ENCODE assay signal across 7 cellular contexts in the genomic region with DNA sequence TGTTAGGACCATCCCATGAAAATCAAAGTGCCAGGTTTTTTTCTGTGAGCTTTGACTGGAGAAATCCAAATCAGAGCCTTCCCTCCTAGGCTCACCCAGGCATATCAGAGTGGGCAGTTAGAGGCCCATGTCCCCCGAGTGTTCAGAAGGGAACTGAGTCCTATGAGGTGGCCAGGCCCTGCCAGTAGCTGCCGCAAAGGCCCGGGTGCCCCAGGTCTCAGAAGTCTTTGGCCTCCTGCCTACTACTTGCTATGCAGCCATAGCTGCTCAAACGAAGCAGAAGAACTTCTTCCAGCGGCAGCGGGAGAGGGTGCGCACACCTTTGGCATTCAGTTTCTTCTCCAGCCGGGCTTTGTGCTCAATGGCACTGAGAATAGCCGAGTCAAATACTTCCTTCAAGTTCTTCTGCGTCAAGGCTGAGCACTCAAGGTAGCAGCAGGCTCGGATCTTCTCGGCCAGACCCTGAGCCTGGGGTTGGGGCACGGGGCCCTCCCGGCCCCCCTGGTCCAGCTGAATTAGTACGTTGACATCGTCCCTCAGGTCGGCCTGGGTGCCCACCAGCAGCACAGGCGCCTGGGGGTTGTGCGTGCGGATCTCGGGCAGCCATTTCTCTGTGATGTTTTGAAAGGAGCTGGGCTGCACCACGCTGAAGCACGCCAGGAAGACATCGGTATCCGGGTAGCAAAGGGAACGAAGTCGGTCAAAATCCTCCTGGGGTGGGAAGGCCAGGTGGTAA. TPM values are rescaled to one million over a fixed set of nuclear protein-coding genes. Genes with fewer than 3 reads are reported as not detected.
DNase-seq lines count a peak whose midpoint lies in the region; ATAC-seq and TF ChIP-seq lines count a peak whose summit lies in the region.
"Had no signal": no experiment of that assay in that cellular context is flagged by ENCODE, and none has a peak within 500 bp of the region (broad histone marks: within the 10 kb centered on the region; RNA-seq: fewer than 3 reads in every experiment).

No MANE protein-coding gene starts in this region.

- peak overlapping the region in 13 of 59 donors; percentile 2 to 78 (median 33) for H3K27ac ChIP-seq in dorsolateral prefrontal cortex
- peak overlapping the region in 1 of 5 donors; percentile 42 for H3K27ac ChIP-seq in stomach

- H3K4me3 ChIP-seq in dorsolateral prefrontal cortex (peak overlapping the region; percentile 42 to 79 (median 65)), stomach (peak overlapping the region in 2 of 4 donors; percentile 56 to 76)

- peaks cover 26% of the 10 kb centered on the region for H3K4me1 Mint-ChIP-seq in activated CD4-positive, alpha-beta T cell treated with anti-CD3 and anti-CD28 coated beads, Interleukin-2, amount 10 ng/mL, durations not matched to agents 24 days and 14 days
- peaks cover 22% of the 10 kb centered on the region for H3K4me1 Mint-ChIP-seq in stimulated activated effector memory CD8-positive, alpha-beta T cell treated with anti-CD3 and anti-CD28 coated beads, Interleukin-12 subunit alpha, Interleukin-12 subunit beta, amount 100 ng/mL, for 72 hours

- intact Hi-C loops in activated CD4-positive, alpha-beta T cell treated with anti-CD3 and anti-CD28 coated beads, Interleukin-2, amount 10 ng/mL, durations not matched to agents 24 days and 14 days (cut with micrococcal nuclease) = no loop called here
- intact Hi-C loops in dorsolateral prefrontal cortex (cut with DNase I) (no loop called here), stomach (cut with DNase I; ENCODE audit: low total_unique reads) (no loop called here)

- peak overlapping the region; percentile 89 for H3K4me3 Mint-ChIP-seq in activated CD4-positive, alpha-beta T cell treated with anti-CD3 and anti-CD28 coated beads, Interleukin-2, amount 10 ng/mL, durations not matched to agents 24 days and 14 days
- peak overlapping the region; percentile 67 for H3K4me3 Mint-ChIP-seq in stimulated activated effector memory CD8-positive, alpha-beta T cell treated with anti-CD3 and anti-CD28 coated beads, Interleukin-12 subunit alpha, Interleukin-12 subunit beta, amount 100 ng/mL, for 72 hours

- H3K36me3 Mint-ChIP-seq in activated CD4-positive, alpha-beta T cell treated with anti-CD3 and anti-CD28 coated beads, Interleukin-2, amount 10 ng/mL, durations not matched to agents 24 days and 14 days (ENCODE audit: low read depth) = no peaks in the 10 kb centered on the region
- no peaks in the 10 kb centered on the region for H3K36me3 Mint-ChIP-seq in stimulated activated effector memory CD8-positive, alpha-beta T cell treated with anti-CD3 and anti-CD28 coated beads, Interleukin-12 subunit alpha, Interleukin-12 subunit beta, amount 100 ng/mL, for 72 hours

- H3K9me3 Mint-ChIP-seq in activated CD4-positive, alpha-beta T cell treated with anti-CD3 and anti-CD28 coated beads, Interleukin-2, amount 10 ng/mL, durations not matched to agents 24 days and 14 days = no peaks in the 10 kb centered on the region
- H3K9me3 Mint-ChIP-seq in stimulated activated effector memory CD8-positive, alpha-beta T cell treated with anti-CD3 and anti-CD28 coated beads, Interleukin-12 subunit alpha, Interleukin-12 subunit beta, amount 100 ng/mL, for 72 hours = no peaks in the 10 kb centered on the region

- H3K27ac Mint-ChIP-seq in activated CD4-positive, alpha-beta T cell treated with anti-CD3 and anti-CD28 coated beads, Interleukin-2, amount 10 ng/mL, durations not matched to agents 24 days and 14 days = no peak overlapping the region
- H3K27ac Mint-ChIP-seq in stimulated activated effector memory CD8-positive, alpha-beta T cell treated with anti-CD3 and anti-CD28 coated beads, Interleukin-12 subunit alpha, Interleukin-12 subunit beta, amount 100 ng/mL, for 72 hours = no peak overlapping the region

- no peak for DNase-seq in activated CD4-positive, alpha-beta T cell treated with anti-CD3 and anti-CD28 coated beads, Interleukin-2, amount 10 ng/mL, durations not matched to agents 24 days and 14 days
- no peak for DNase-seq in activated CD4-positive, alpha-beta T cell treated with anti-CD3 and anti-CD28 coated beads for 1 hour
- DNase-seq in dorsolateral prefrontal cortex (no peak), stomach (no peak)
- DNase-seq in stimulated activated effector memory CD8-positive, alpha-beta T cell treated with anti-CD3 and anti-CD28 coated beads, Interleukin-12 subunit alpha, Interleukin-12 subunit beta, amount 100 ng/mL, for 72 hours (ENCODE audit: low spot score in 2 of 2) = no peak

- no peaks in the 10 kb centered on the region for H3K9me3 ChIP-seq in stomach

- no peak for TF ChIP-seq EP300 in stomach (IDR thresholded peaks at IDR 0.05)

- ATAC-seq in stimulated activated effector memory CD8-positive, alpha-beta T cell treated with anti-CD3 and anti-CD28 coated beads, Interleukin-12 subunit alpha, Interleukin-12 subunit beta, amount 100 ng/mL, for 72 hours = no peak
- no peak for ATAC-seq in HG03139 (IDR thresholded peaks at IDR 0.05; ENCODE audit: unreplicated experiment)

- TF ChIP-seq POLR2A in stomach (IDR thresholded peaks at IDR 0.05) = no peak

- H3K27me3 ChIP-seq in dorsolateral prefrontal cortex (peaks cover 0 to 3% (median 0%) of the 10 kb centered on the region in 45 donors), stomach (peaks cover 0 to 24% (median 0%) of the 10 kb centered on the region in 3 donors)

- WGBS in stomach, 5 donors = 72 to 77% (median 74%) methylated on average over 27 of the region's 27 CpGs

- TF ChIP-seq CTCF in dorsolateral prefrontal cortex (IDR thresholded peaks at IDR 0.05 in 54 of 56, conservative IDR thresholded peaks at IDR 0.05 in 2 of 56; ENCODE audit: low read depth in 1 of 56, partially characterized antibody in 56 of 56) (no peak), stomach (IDR thresholded peaks at IDR 0.05) (no peak)

- H3K36me3 ChIP-seq in stomach = no peaks in the 10 kb centered on the region

- peaks cover 18% of the 10 kb centered on the region for H3K27me3 Mint-ChIP-seq in activated CD4-positive, alpha-beta T cell treated with anti-CD3 and anti-CD28 coated beads, Interleukin-2, amount 10 ng/mL, durations not matched to agents 24 days and 14 days

- peaks cover 22 to 37% (median 29%) of the 10 kb centered on the region in 4 donors for H3K4me1 ChIP-seq in stomach

RNA-seq across cellular contexts. Expression of gene RHOV, which starts 1.1 kb away (rescaled TPM):
- total RNA-seq in activated CD4-positive, alpha-beta T cell treated with anti-CD3 and anti-CD28 coated beads, Interleukin-2, amount 10 ng/mL, durations not matched to agents 24 days and 14 days = 1.0 and 1.5 TPM in 2 replicates
- total RNA-seq in dorsolateral prefrontal cortex (1 to 10 TPM in 113 of 120 experiments, under 1 TPM in 7; 0.46 to 6.2 (median 2.5) TPM), stomach (1 to 10 TPM in 4 of 5 donors, not detected in 1; 1.3 to 3.2 (median 1.7) TPM)
- polyA plus RNA-seq in stomach = 10 to 100 TPM in 1 of 3 donors, 1 to 10 TPM in 2; 1.2 to 87.8 (median 1.4) TPM
- total RNA-seq: LHCN-M2 had no signal

RNA-seq across cellular contexts. Expression of gene VPS18, which starts 21.3 kb away (rescaled TPM):
- 11.2 and 11.3 TPM in 2 replicates for total RNA-seq in activated CD4-positive, alpha-beta T cell treated with anti-CD3 and anti-CD28 coated beads, Interleukin-2, amount 10 ng/mL, durations not matched to agents 24 days and 14 days
- 10 to 100 TPM; 19.3 to 39.4 (median 29.9) TPM for total RNA-seq in dorsolateral prefrontal cortex
- 10 to 100 TPM in 4 of 5 donors, 1 to 10 TPM in 1; 1.8 to 24.2 (median 20.3) TPM for total RNA-seq in stomach
- 10 to 100 TPM in 1 of 3 donors, 1 to 10 TPM in 2; 5.7 to 10.8 (median 6.1) TPM for polyA plus RNA-seq in stomach

RNA-seq across cellular contexts. Expression of gene SPINT1, which starts 29.1 kb away (rescaled TPM):
- 11.3 and 12.9 TPM in 2 replicates for total RNA-seq in activated CD4-positive, alpha-beta T cell treated with anti-CD3 and anti-CD28 coated beads, Interleukin-2, amount 10 ng/mL, durations not matched to agents 24 days and 14 days
- total RNA-seq in dorsolateral prefrontal cortex (1 to 10 TPM in 95 of 120 experiments, under 1 TPM in 23, not detected in 2; 0.39 to 5.4 (median 1.6) TPM), stomach (100 to 1,000 TPM in 4 of 5 donors, 10 to 100 TPM in 1; 58.6 to 394 (median 178) TPM)
- polyA plus RNA-seq in stomach = 10 to 100 TPM; 16.8 to 76.8 (median 52.3) TPM
- total RNA-seq: LHCN-M2 had no signal

RNA-seq across cellular contexts. Expression of gene PPP1R14D, which starts 44.5 kb away (rescaled TPM):
- not detected in 2 replicates for total RNA-seq in activated CD4-positive, alpha-beta T cell treated with anti-CD3 and anti-CD28 coated beads, Interleukin-2, amount 10 ng/mL, durations not matched to agents 24 days and 14 days
- total RNA-seq in dorsolateral prefrontal cortex = not detected
- 10 to 100 TPM in 1 of 5 donors, 1 to 10 TPM in 1, not detected in 3; 2.2 to 20.0 TPM for total RNA-seq in stomach
- polyA plus RNA-seq in stomach = 1 to 10 TPM in 2 of 3 donors, under 1 TPM in 1; 0.63 to 4.1 (median 1.4) TPM
- total RNA-seq: LHCN-M2 had no signal

RNA-seq across cellular contexts. Expression of gene DLL4, which starts 56.2 kb away (rescaled TPM):
- total RNA-seq in activated CD4-positive, alpha-beta T cell treated with anti-CD3 and anti-CD28 coated beads, Interleukin-2, amount 10 ng/mL, durations not matched to agents 24 days and 14 days = 0.33 TPM in 1 of 2 replicates, not detected in the other
- total RNA-seq in dorsolateral prefrontal cortex (10 to 100 TPM in 41 of 120 experiments, 1 to 10 TPM in 79; 2.2 to 25.3 (median 7.9) TPM), stomach (10 to 100 TPM in 1 of 5 donors, 1 to 10 TPM in 3, under 1 TPM in 1; 0.89 to 20.0 (median 3.3) TPM)
- polyA plus RNA-seq in stomach = 1 to 10 TPM in 2 of 3 donors, under 1 TPM in 1; 0.56 to 2.2 (median 1.5) TPM
